Comparison of ENCODE assay signal across 1 cellular context in the genomic region with DNA sequence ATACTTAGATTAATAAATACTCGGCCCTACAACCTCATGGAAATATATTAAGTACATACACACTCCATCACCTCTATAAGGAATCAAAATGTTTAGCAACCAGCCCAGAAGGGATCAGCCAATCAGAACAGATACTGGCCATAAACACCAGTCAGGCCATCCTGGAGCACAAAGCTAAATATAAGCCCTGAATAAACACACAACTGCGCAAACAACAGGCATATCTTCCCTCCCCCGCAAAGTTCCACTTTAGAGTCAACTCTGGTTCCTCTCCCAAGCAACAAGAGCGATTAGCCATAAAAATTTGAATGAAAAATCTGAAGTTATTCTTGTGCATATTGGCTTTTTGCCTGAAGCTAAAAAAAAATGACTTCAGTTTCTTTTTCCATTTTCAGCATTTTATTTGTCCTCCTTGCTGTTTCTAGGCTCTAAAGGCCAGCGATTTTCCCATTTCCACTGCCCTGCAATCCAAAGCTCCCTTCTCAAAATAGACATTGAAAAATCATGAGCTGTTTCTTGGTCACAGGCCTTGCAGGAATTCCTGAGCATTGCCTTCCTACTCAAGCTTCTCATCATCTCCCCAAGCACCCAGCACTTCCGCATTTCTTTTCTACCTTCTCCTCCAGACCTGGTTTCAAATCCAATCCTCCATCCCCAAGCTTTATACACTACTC.
TF ChIP-seq lines count a peak whose summit lies in the region.

No MANE protein-coding gene starts in this region.

TF ChIP-seq in K562, 482 proteins besides CTCF, POLR2A, EP300 and RAD21 (continued from another document):
- TF ChIP-seq, protein P1, sequence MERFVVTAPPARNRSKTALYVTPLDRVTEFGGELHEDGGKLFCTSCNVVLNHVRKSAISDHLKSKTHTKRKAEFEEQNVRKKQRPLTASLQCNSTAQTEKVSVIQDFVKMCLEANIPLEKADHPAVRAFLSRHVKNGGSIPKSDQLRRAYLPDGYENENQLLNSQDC (CRISPR knock-in tag; IDR thresholded peaks at IDR 0.05), result no peak
- TF ChIP-seq, protein P2, sequence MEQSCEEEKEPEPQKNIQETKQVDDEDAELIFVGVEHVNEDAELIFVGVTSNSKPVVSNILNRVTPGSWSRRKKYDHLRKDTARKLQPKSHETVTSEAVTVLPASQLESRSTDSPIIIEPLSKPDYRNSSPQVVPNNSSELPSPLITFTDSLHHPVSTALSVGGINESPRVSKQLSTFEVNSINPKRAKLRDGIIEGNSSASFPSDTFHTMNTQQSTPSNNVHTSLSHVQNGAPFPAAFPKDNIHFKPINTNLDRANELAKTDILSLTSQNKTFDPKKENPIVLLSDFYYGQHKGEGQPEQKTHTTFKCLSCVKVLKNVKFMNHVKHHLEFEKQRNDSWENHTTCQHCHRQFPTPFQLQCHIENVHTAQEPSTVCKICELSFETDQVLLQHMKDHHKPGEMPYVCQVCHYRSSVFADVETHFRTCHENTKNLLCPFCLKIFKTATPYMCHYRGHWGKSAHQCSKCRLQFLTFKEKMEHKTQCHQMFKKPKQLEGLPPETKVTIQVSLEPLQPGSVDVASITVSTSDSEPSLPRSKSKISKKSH (CRISPR knock-in tag; IDR thresholded peaks at IDR 0.05), result no peak
- TF ChIP-seq FOXA3 (CRISPR knock-in tag; conservative IDR thresholded peaks at IDR 0.05 in 1 of 2, IDR thresholded peaks at IDR 0.05 in 1 of 2), result peak in 1 of 2 experiments; percentile 58; a peak in 2 of 4 replicates
- no peak for TF ChIP-seq TFAM (CRISPR knock-in tag; conservative IDR thresholded peaks at IDR 0.05)
- TF ChIP-seq EGR1 (conservative IDR thresholded peaks at IDR 0.05), result no peak; the same call in 1 of the 2 replicates
- TF ChIP-seq, protein P3, sequence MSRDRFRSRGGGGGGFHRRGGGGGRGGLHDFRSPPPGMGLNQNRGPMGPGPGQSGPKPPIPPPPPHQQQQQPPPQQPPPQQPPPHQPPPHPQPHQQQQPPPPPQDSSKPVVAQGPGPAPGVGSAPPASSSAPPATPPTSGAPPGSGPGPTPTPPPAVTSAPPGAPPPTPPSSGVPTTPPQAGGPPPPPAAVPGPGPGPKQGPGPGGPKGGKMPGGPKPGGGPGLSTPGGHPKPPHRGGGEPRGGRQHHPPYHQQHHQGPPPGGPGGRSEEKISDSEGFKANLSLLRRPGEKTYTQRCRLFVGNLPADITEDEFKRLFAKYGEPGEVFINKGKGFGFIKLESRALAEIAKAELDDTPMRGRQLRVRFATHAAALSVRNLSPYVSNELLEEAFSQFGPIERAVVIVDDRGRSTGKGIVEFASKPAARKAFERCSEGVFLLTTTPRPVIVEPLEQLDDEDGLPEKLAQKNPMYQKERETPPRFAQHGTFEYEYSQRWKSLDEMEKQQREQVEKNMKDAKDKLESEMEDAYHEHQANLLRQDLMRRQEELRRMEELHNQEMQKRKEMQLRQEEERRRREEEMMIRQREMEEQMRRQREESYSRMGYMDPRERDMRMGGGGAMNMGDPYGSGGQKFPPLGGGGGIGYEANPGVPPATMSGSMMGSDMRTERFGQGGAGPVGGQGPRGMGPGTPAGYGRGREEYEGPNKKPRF (IDR thresholded peaks at IDR 0.05; ENCODE audit: low read depth, low read length), result no peak
- no peak for TF ChIP-seq HES1 (IDR thresholded peaks at IDR 0.05; ENCODE audit: low read depth)
